In genomic region chr1:157170677-157171515, GRCh38 we compare ENCODE assay signal across 1 cellular context.
TF ChIP-seq lines count a peak whose summit lies in the region.

No MANE protein-coding gene starts in this region.

TF ChIP-seq in GM12878, 131 proteins besides CTCF, POLR2A, EP300 and RAD21 (continued from another document):
- no peak for TF ChIP-seq ZBTB4 (CRISPR knock-in tag; IDR thresholded peaks at IDR 0.05)
- no peak for TF ChIP-seq PAX8 (IDR thresholded peaks at IDR 0.05)
- no peak for TF ChIP-seq STAT1 (conservative IDR thresholded peaks at IDR 0.05)
- TF ChIP-seq E2F4 (IDR thresholded peaks at IDR 0.05; ENCODE audit: low read depth, low read length): no peak
- no peak for TF ChIP-seq RELA (IDR thresholded peaks at IDR 0.05; ENCODE audit: borderline replicate concordance, partially characterized antibody)
- no peak for TF ChIP-seq REST (IDR thresholded peaks at IDR 0.05; ENCODE audit: low read depth, low read length)
- no peak for TF ChIP-seq E4F1 (IDR thresholded peaks at IDR 0.05; ENCODE audit: borderline replicate concordance, partially characterized antibody)
- TF ChIP-seq NFIC (IDR thresholded peaks at IDR 0.05; ENCODE audit: low read depth, low read length): no peak
- no peak for TF ChIP-seq ATF2 (IDR thresholded peaks at IDR 0.05; ENCODE audit: low read length)
- no peak for TF ChIP-seq TCF12 (IDR thresholded peaks at IDR 0.05; ENCODE audit: low read depth, low read length)
- no peak for TF ChIP-seq SIX5 (IDR thresholded peaks at IDR 0.05; ENCODE audit: low read depth, low read length, severe bottlenecking)
- no peak for TF ChIP-seq FOS (IDR thresholded peaks at IDR 0.05; ENCODE audit: borderline replicate concordance, extremely low read depth, insufficient read length)
- 0 out of 2 replicates have a peak, but pooled peaks have one; percentile 31 for TF ChIP-seq SMARCA5 (IDR thresholded peaks at IDR 0.05)
- TF ChIP-seq IKZF2 (IDR thresholded peaks at IDR 0.05): 0 out of 4 replicates have a peak, but pooled peaks of 1 of the 2 experiments have one; percentile 25
- no peak for TF ChIP-seq CBX3 (IDR thresholded peaks at IDR 0.05; ENCODE audit: borderline replicate concordance, low read depth)
- no peak for TF ChIP-seq RCOR1 (conservative IDR thresholded peaks at IDR 0.05; ENCODE audit: low read depth, low read length)
- peak; percentile 44; the same call in 1 of the 2 replicates for TF ChIP-seq SMC3 (IDR thresholded peaks at IDR 0.05; ENCODE audit: borderline replicate concordance, low read length)
- no peak for TF ChIP-seq ZSCAN29 (IDR thresholded peaks at IDR 0.05)
- no peak for TF ChIP-seq LARP7 (IDR thresholded peaks at IDR 0.05)
- no peak for TF ChIP-seq NR2C1 (IDR thresholded peaks at IDR 0.05)
- TF ChIP-seq ASH2L (IDR thresholded peaks at IDR 0.05; ENCODE audit: borderline replicate concordance, low read depth): no peak
- TF ChIP-seq CEBPB (IDR thresholded peaks at IDR 0.05; ENCODE audit: borderline replicate concordance in 1 of 2, low read depth in 2 of 2, low read length in 2 of 2): no peak
- TF ChIP-seq EED (IDR thresholded peaks at IDR 0.05; ENCODE audit: low read depth): 0 out of 2 replicates have a peak, but pooled peaks have one; percentile 21
- peak; percentile 34; the same call in 1 of the 2 replicates for TF ChIP-seq IKZF1 (conservative IDR thresholded peaks at IDR 0.05)
- TF ChIP-seq USF2 (IDR thresholded peaks at IDR 0.05; ENCODE audit: borderline replicate concordance, low read depth, low read length): no peak
- TF ChIP-seq ZBED1 (IDR thresholded peaks at IDR 0.05; ENCODE audit: borderline replicate concordance): no peak
